28 cellular contexts compared by ENCODE assay signal in genomic region chr18:8999872-9000271, GRCh38.
"Had no signal": no experiment of that assay in that cellular context is flagged by ENCODE, and none has a peak within 500 bp of the region (broad histone marks: within the 10 kb centered on the region; RNA-seq: fewer than 3 reads in every experiment).

No MANE protein-coding gene starts in this region.

- H3K9me3 ChIP-seq: right lobe of liver, testis, uterus had no signal

- H3K4me3 Mint-ChIP-seq: activated CD4-positive, alpha-beta memory T cell treated with anti-CD3 and anti-CD28 coated beads for 36 hours; activated CD4-positive, alpha-beta T cell treated with anti-CD3 and anti-CD28 coated beads, Interleukin-2, amount 10 ng/mL, durations not matched to agents 24 days and 14 days; activated T-cell treated with anti-CD3 and anti-CD28 coated beads, Interleukin-2, amount 50 U/mL, for 24 hours; activated T-helper 17 cell treated with anti-CD3 and anti-CD28 coated beads, Interleukin-2, amount 50 U/mL, for 72 hours; mesothelial cell of epicardium; naive thymus-derived CD8-positive, alpha-beta T cell; T-helper 1 cell treated with Interleukin-12 subunit alpha and Interleukin-12 subunit beta and Interleukin-4 antibody, amounts not matched to agents 30 μg/mL and 1 μg/mL, for 36 hours had no signal

- H3K9me3 Mint-ChIP-seq: T-helper 1 cell treated with Interleukin-12 subunit alpha and Interleukin-12 subunit beta and Interleukin-4 antibody, amounts not matched to agents 30 μg/mL and 1 μg/mL, for 36 hours had no signal

- H3K27ac Mint-ChIP-seq: activated CD4-positive, alpha-beta memory T cell treated with anti-CD3 and anti-CD28 coated beads for 36 hours; activated CD4-positive, alpha-beta T cell treated with anti-CD3 and anti-CD28 coated beads, Interleukin-2, amount 10 ng/mL, durations not matched to agents 24 days and 14 days; activated T-cell treated with anti-CD3 and anti-CD28 coated beads, Interleukin-2, amount 50 U/mL, for 24 hours; activated T-helper 17 cell treated with anti-CD3 and anti-CD28 coated beads, Interleukin-2, amount 50 U/mL, for 72 hours; mesothelial cell of epicardium; T-helper 1 cell treated with Interleukin-12 subunit alpha and Interleukin-12 subunit beta and Interleukin-4 antibody, amounts not matched to agents 30 μg/mL and 1 μg/mL, for 36 hours had no signal

- H3K27ac ChIP-seq: left ventricle myocardium inferior, right lobe of liver, testis had no signal

- H3K4me1 ChIP-seq: left ventricle myocardium inferior, testis, uterus had no signal

- DNase-seq: activated CD4-positive, alpha-beta memory T cell treated with anti-CD3 and anti-CD28 coated beads for 36 hours; activated CD4-positive, alpha-beta T cell treated with anti-CD3 and anti-CD28 coated beads, Interleukin-2, amount 10 ng/mL, durations not matched to agents 24 days and 14 days; activated CD8-positive, alpha-beta memory T cell treated with anti-CD3 and anti-CD28 coated beads, Interleukin-2, amount 50 U/mL, for 48 hours; activated gamma-delta T cell treated with Interleukin-2 at 50 U/mL for 16 hours; activated naive CD4-positive, alpha-beta T cell treated with anti-CD3 and anti-CD28 coated beads, Interleukin-2, amount 50 U/mL, for 16 hours; activated T-cell treated with anti-CD3 and anti-CD28 coated beads, Interleukin-2, amount 50 U/mL, for 24 hours; amniotic stem cell; caudate nucleus; cortex of kidney; foreskin melanocyte; islet precursor cell; left ventricle myocardium inferior; naive thymus-derived CD8-positive, alpha-beta T cell; right lobe of liver; stimulated activated CD4-positive, alpha-beta T cell treated with anti-CD3 and anti-CD28 coated beads, Interleukin-12 subunit alpha, Interleukin-12 subunit beta, amount 100 ng/mL, for 4 hours; stimulated activated CD4-positive, alpha-beta T cell treated with anti-CD3 and anti-CD28 coated beads, Interleukin-4, amount 100 ng/mL, for 1 hour; stimulated activated naive CD8-positive, alpha-beta T cell treated with anti-CD3 and anti-CD28 coated beads, Interleukin-15, Interleukin-2, amounts not matched to agents 100 U/mL and 50 U/mL, for 24 hours; T-helper 9 cell; testis; trophoblast cell; uterus; WERI-Rb-1 had no signal

- H3K36me3 Mint-ChIP-seq: activated CD4-positive, alpha-beta memory T cell treated with anti-CD3 and anti-CD28 coated beads for 36 hours had no signal

- H3K27me3 ChIP-seq: right lobe of liver, testis, uterus had no signal

- H3K4me3 ChIP-seq: left ventricle myocardium inferior, lung, right lobe of liver, skin epidermis, testis, uterus had no signal

- H3K36me3 ChIP-seq: left ventricle myocardium inferior, right lobe of liver, uterus, WERI-Rb-1 had no signal

- H3K4me1 Mint-ChIP-seq: activated CD4-positive, alpha-beta T cell treated with anti-CD3 and anti-CD28 coated beads, Interleukin-2, amount 10 ng/mL, durations not matched to agents 24 days and 14 days; activated T-helper 17 cell treated with anti-CD3 and anti-CD28 coated beads, Interleukin-2, amount 50 U/mL, for 72 hours; naive thymus-derived CD8-positive, alpha-beta T cell had no signal

- ATAC-seq: activated CD4-positive, CD25-positive, alpha-beta regulatory T cell treated with anti-CD3 and anti-CD28 coated beads, Interleukin-2, amount 50 U/mL, for 24 hours; activated T-helper 17 cell treated with anti-CD3 and anti-CD28 coated beads, Interleukin-2, amount 50 U/mL, for 72 hours; naive thymus-derived CD8-positive, alpha-beta T cell; right lobe of liver; stimulated activated naive CD8-positive, alpha-beta T cell treated with anti-CD3 and anti-CD28 coated beads, Interleukin-15, Interleukin-2, amounts not matched to agents 100 U/mL and 50 U/mL, for 24 hours had no signal
